10 cellular contexts compared by ENCODE assay signal in genomic region chr4:119037709-119038463, GRCh38.
DNase-seq lines count a peak whose midpoint lies in the region; ATAC-seq and TF ChIP-seq lines count a peak whose summit lies in the region.
"Had no signal": no experiment of that assay in that cellular context is flagged by ENCODE, and none has a peak within 500 bp of the region (broad histone marks: within the 10 kb centered on the region; RNA-seq: fewer than 3 reads in every experiment).

No MANE protein-coding gene starts in this region.

- H3K4me3 ChIP-seq in gastrocnemius medialis, result peak overlapping the region in 1 of 4 donors; percentile 1

- DNase-seq in MV-4-11 (lab: John Stamatoyannopoulos, UW) (peak; percentile 61), gastrocnemius medialis (no peak), NCI-H524 (lab: John Stamatoyannopoulos, UW) (no peak), GOT3 (lab: John Stamatoyannopoulos, UW) (no peak)
- no peak for DNase-seq in activated CD4-positive, alpha-beta T cell treated with anti-CD3 and anti-CD28 coated beads, Interleukin-2, amount 50 U/mL, for 4 hours
- DNase-seq: NCI-H82 had no signal

- TF ChIP-seq CTCF in gastrocnemius medialis (IDR thresholded peaks at IDR 0.05 in 4 of 5, conservative IDR thresholded peaks at IDR 0.05 in 1 of 5), result no peak

- in situ Hi-C loops in gastrocnemius medialis (cut with MboI; ENCODE audit: low sequenced_read_pairs in 4 of 4), result loop anchor here in 1 of 4 donors (25.0 kb wide), 1 partner anchor 174 kb away; the partner anchor contains the start of gene USP53

- H3K4me1 ChIP-seq in gastrocnemius medialis, result peaks cover 74 to 75% of the 10 kb centered on the region in 2 donors

- TF ChIP-seq POLR2A in gastrocnemius medialis (IDR thresholded peaks at IDR 0.05), result no peak

- H3K36me3 ChIP-seq in gastrocnemius medialis, result peaks cover 0 to 7% of the 10 kb centered on the region in 2 donors

- intact Hi-C loops in gastrocnemius medialis (cut with DNase I; ENCODE audit: low total_unique reads), result no loop called here

- peak; percentile 57 for ATAC-seq in GM18868 (IDR thresholded peaks at IDR 0.05; ENCODE audit: unreplicated experiment)
- peak; percentile 65 for ATAC-seq in GM21723 (IDR thresholded peaks at IDR 0.05; ENCODE audit: unreplicated experiment)
- no peak for ATAC-seq in gastrocnemius medialis
- ATAC-seq in HG02763 (IDR thresholded peaks at IDR 0.05; ENCODE audit: unreplicated experiment), result no peak

- no peaks in the 10 kb centered on the region for H3K27me3 ChIP-seq in gastrocnemius medialis

- peak overlapping the region; percentile 94 to 98 (median 96) for H3K27ac ChIP-seq in gastrocnemius medialis
- H3K27ac ChIP-seq: VCaP had no signal

- no peaks in the 10 kb centered on the region for H3K9me3 ChIP-seq in gastrocnemius medialis

Comparison
In these comparisons a context has a peak if more than half of its experiments do, and no peak if none do; other contexts are left out.
1. ATAC-seq: peak in GM18868 (single experiment) and GM21723 (single experiment); none in gastrocnemius medialis (0 of 2) and HG02763 (single experiment).